ENCODE assay signal across 13 cellular contexts in the genomic region with DNA sequence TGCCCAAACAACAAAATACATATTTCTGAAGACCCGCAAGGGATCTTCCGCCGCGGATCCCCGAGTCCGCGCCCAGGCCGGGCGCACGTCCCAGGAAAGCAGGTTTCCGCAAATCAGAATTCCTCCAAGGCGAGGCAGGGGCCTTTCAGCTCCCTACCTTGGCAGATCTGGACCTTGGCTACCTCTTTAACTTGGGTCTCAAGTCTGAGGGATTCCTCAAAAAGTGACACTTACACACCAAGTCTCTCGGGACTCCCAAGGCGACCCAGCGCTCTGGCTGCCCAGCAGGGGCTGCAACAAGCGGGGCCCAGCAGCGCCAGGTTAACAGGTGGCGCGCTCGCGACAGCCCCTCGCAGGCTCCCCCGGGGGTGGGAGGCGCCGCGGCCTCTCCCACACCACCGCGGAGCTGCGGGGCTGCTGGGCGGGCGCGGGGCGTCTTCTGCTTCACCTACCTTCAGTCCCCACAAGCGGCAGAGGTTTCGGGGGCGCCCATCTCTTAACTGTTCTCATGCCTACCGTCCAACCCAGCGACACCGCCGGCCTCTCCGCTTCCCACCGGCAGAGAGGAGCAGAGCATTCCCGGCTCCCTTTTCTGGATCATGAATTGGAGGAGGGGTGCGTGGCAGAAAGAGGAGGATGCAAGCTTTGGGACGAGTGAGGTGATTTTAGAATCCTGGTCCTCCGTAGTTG. TPM values are rescaled to one million over a fixed set of nuclear protein-coding genes. Genes with fewer than 3 reads are reported as not detected.
DNase-seq lines count a peak whose midpoint lies in the region; ATAC-seq, FAIRE-seq and TF ChIP-seq lines count a peak whose summit lies in the region.
"Had no signal": no experiment of that assay in that cellular context is flagged by ENCODE, and none has a peak within 500 bp of the region (broad histone marks: within the 10 kb centered on the region; RNA-seq: fewer than 3 reads in every experiment).

No MANE protein-coding gene starts in this region.

- ATAC-seq in HG03378 (IDR thresholded peaks at IDR 0.05; ENCODE audit: unreplicated experiment): no peak
- no peak for ATAC-seq in activated CD4-positive, CD25-positive, alpha-beta regulatory T cell treated with anti-CD3 and anti-CD28 coated beads, Interleukin-2, amount 50 U/mL, for 24 hours

- H3F3A ChIP-seq in smooth muscle cell (ENCODE audit: low read depth): no peaks in the 10 kb centered on the region

- H3K27me3 Mint-ChIP-seq in activated CD4-positive, alpha-beta T cell treated with anti-CD3 and anti-CD28 coated beads, Interleukin-2, amount 10 ng/mL, durations not matched to agents 24 days and 14 days: peaks cover 85% of the 10 kb centered on the region

- H3K9ac ChIP-seq in SK-N-MC (ENCODE audit: insufficient read length): no peak overlapping the region
- no peak overlapping the region for H3K9ac ChIP-seq in smooth muscle cell (ENCODE audit: low read depth)
- H3K9ac ChIP-seq: BLaER1 treated with 17β-estradiol and CSF1 and Interleukin-3, amounts not matched to agents 10 nM and 100 nM had no signal

- peaks cover 100% of the 10 kb centered on the region for H3K27me3 ChIP-seq in smooth muscle cell (ENCODE audit: low read depth)

- 2% methylated on average over 45 of the region's 46 CpGs for WGBS in smooth muscle cell (ENCODE audit: low lambda C conversion rate)

- H2AFZ ChIP-seq in smooth muscle cell (ENCODE audit: low read depth): no peak overlapping the region

- H3K4me3 ChIP-seq in SK-N-MC (peak overlapping the region; percentile 85), iPS-18c (ENCODE audit: insufficient read depth, low read depth, low read length) (peak overlapping the region; percentile 43; the same call in 1 of the 2 replicates), smooth muscle cell (peak overlapping the region; percentile 49)

- peaks cover 14% of the 10 kb centered on the region for H3K36me3 Mint-ChIP-seq in activated CD4-positive, alpha-beta T cell treated with anti-CD3 and anti-CD28 coated beads, Interleukin-2, amount 10 ng/mL, durations not matched to agents 24 days and 14 days (ENCODE audit: low read depth)

- H3K27ac Mint-ChIP-seq in activated CD4-positive, alpha-beta T cell treated with anti-CD3 and anti-CD28 coated beads, Interleukin-2, amount 10 ng/mL, durations not matched to agents 24 days and 14 days: peak overlapping the region; percentile 20

- H3K4me1 Mint-ChIP-seq in activated CD4-positive, alpha-beta T cell treated with anti-CD3 and anti-CD28 coated beads, Interleukin-2, amount 10 ng/mL, durations not matched to agents 24 days and 14 days: peaks cover 19% of the 10 kb centered on the region

- DNase-seq in activated CD4-positive, alpha-beta T cell treated with anti-CD3 and anti-CD28 coated beads, Interleukin-2, amount 10 ng/mL, durations not matched to agents 24 days and 14 days: no peak
- DNase-seq in activated CD4-positive, alpha-beta T cell treated with anti-CD3 and anti-CD28 coated beads for 1 hour: no peak
- DNase-seq in SK-N-MC (ENCODE audit: low read depth, low spot score): no peak
- no peak for DNase-seq in smooth muscle cell (lab: John Stamatoyannopoulos, UW; ENCODE audit: unreplicated experiment)
- no peak for DNase-seq in HTR-8/SVneo (ENCODE audit: insufficient read length, low spot score)
- DNase-seq: activated CD4-positive, alpha-beta T cell treated with anti-CD3 and anti-CD28 coated beads, Interleukin-2, amount 50 U/mL, for 1 hour had no signal

- H3K36me3 ChIP-seq in SK-N-MC (ENCODE audit: insufficient read depth, low read length): no peaks in the 10 kb centered on the region
- no peaks in the 10 kb centered on the region for H3K36me3 ChIP-seq in smooth muscle cell (ENCODE audit: low read depth)
- H3K36me3 ChIP-seq: BLaER1 treated with 17β-estradiol and CSF1 and Interleukin-3, amounts not matched to agents 10 nM and 100 nM; right atrium auricular region had no signal

- peaks cover 22% of the 10 kb centered on the region for H3K4me1 ChIP-seq in smooth muscle cell (ENCODE audit: low read depth)

- H3K4me2 ChIP-seq in smooth muscle cell: peak overlapping the region; percentile 79
- H3K4me2 ChIP-seq: BLaER1 treated with 17β-estradiol and CSF1 and Interleukin-3, amounts not matched to agents 10 nM and 100 nM had no signal

- no peak overlapping the region for H3K27ac ChIP-seq in SK-N-MC
- no peak overlapping the region for H3K27ac ChIP-seq in smooth muscle cell (ENCODE audit: low read depth)
- H3K27ac ChIP-seq: BLaER1 treated with 17β-estradiol and CSF1 and Interleukin-3, amounts not matched to agents 10 nM and 100 nM; right atrium auricular region had no signal

- H3K9me3 Mint-ChIP-seq in activated CD4-positive, alpha-beta T cell treated with anti-CD3 and anti-CD28 coated beads, Interleukin-2, amount 10 ng/mL, durations not matched to agents 24 days and 14 days: peaks cover 22% of the 10 kb centered on the region

- no peak for TF ChIP-seq CTCF in smooth muscle cell (IDR thresholded peaks at IDR 0.05; ENCODE audit: borderline replicate concordance, insufficient read depth, poor library complexity, severe bottlenecking)

- intact Hi-C loops in activated CD4-positive, alpha-beta T cell treated with anti-CD3 and anti-CD28 coated beads, Interleukin-2, amount 10 ng/mL, durations not matched to agents 24 days and 14 days (cut with micrococcal nuclease): loop anchor here (5.0 kb wide), 1 partner anchor 1632 kb away; a partner anchor contains a TSS

- no peak for FAIRE-seq in HTR-8/SVneo (lab: Jason Lieb, UNC)
- FAIRE-seq: GM18507 had no signal

- no peak overlapping the region for H3K4me3 Mint-ChIP-seq in activated CD4-positive, alpha-beta T cell treated with anti-CD3 and anti-CD28 coated beads, Interleukin-2, amount 10 ng/mL, durations not matched to agents 24 days and 14 days

- no peaks in the 10 kb centered on the region for H4K20me1 ChIP-seq in smooth muscle cell (ENCODE audit: low read depth)

- H3K79me2 ChIP-seq in smooth muscle cell (ENCODE audit: low read depth): no peaks in the 10 kb centered on the region

- no peaks in the 10 kb centered on the region for H3K9me3 ChIP-seq in SK-N-MC (ENCODE audit: low read depth, low read length)
- H3K9me3 ChIP-seq in iPS-18c (ENCODE audit: control insufficient read depth, insufficient read depth, low read length): no peaks in the 10 kb centered on the region
- H3K9me3 ChIP-seq in smooth muscle cell (replicated peaks; ENCODE audit: low read depth): no peaks in the 10 kb centered on the region
- H3K9me3 ChIP-seq: right atrium auricular region had no signal

RNA-seq across cellular contexts. Expression of a gene that starts 0.4 kb away (rescaled TPM):
- not detected in 2 replicates for total RNA-seq in activated CD4-positive, alpha-beta T cell treated with anti-CD3 and anti-CD28 coated beads, Interleukin-2, amount 10 ng/mL, durations not matched to agents 24 days and 14 days
- total RNA-seq in smooth muscle cell: not detected in 2 replicates
- polyA plus RNA-seq in smooth muscle cell: not detected in 2 replicates
- total RNA-seq: NCI-H460, right atrium auricular region had no signal
